11 cellular contexts compared by ENCODE assay signal in genomic region chr10:76324283-76324682, GRCh38.
A peak's percentile ranks its signal among the peaks of the same experiment; 100 is the strongest.
DNase-seq lines count a peak whose midpoint lies in the region; ATAC-seq and TF ChIP-seq lines count a peak whose summit lies in the region.
"Had no signal": no experiment of that assay in that cellular context is flagged by ENCODE, and none has a peak within 500 bp of the region (broad histone marks: within the 10 kb centered on the region; RNA-seq: fewer than 3 reads in every experiment).

No MANE protein-coding gene starts in this region.

- no peaks in the 10 kb centered on the region for H3K9me3 ChIP-seq in neural progenitor cell (ENCODE audit: low read depth)

- no peak overlapping the region for H3K4me3 Mint-ChIP-seq in neural progenitor cell
- H3K4me3 Mint-ChIP-seq: B cell had no signal

- H3K4me1 ChIP-seq in neural progenitor cell: no peaks in the 10 kb centered on the region

- H3K79me2 ChIP-seq in neural progenitor cell (ENCODE audit: low read depth): no peaks in the 10 kb centered on the region

- H4K20me1 ChIP-seq in neural progenitor cell (ENCODE audit: low read depth): no peaks in the 10 kb centered on the region

- H3K4me2 ChIP-seq in neural progenitor cell: no peak overlapping the region

- H3K27ac Mint-ChIP-seq in neural progenitor cell: peak overlapping the region; percentile 12
- H3K27ac Mint-ChIP-seq: B cell had no signal

- no peaks in the 10 kb centered on the region for H3K36me3 Mint-ChIP-seq in neural progenitor cell

- H3K9me3 Mint-ChIP-seq in neural progenitor cell: peaks cover under 1% of the 10 kb centered on the region

- H3F3A ChIP-seq in neural progenitor cell (ENCODE audit: low read depth): no peaks in the 10 kb centered on the region

- H3K27me3 Mint-ChIP-seq in neural progenitor cell (ENCODE audit: insufficient read depth, low read depth): peaks cover 5% of the 10 kb centered on the region
- H3K27me3 Mint-ChIP-seq: B cell had no signal

- ATAC-seq in GM19467 (IDR thresholded peaks at IDR 0.05; ENCODE audit: unreplicated experiment): no peak

- H3K4me1 Mint-ChIP-seq in neural progenitor cell: peaks cover 24% of the 10 kb centered on the region
- H3K4me1 Mint-ChIP-seq: B cell had no signal

- H3K4me3 ChIP-seq in neural progenitor cell: no peak overlapping the region

- H2AFZ ChIP-seq in neural progenitor cell (replicated peaks): no peak overlapping the region

- DNase-seq in COR-L47 (lab: John Stamatoyannopoulos, UW) (peak; percentile 69), NCI-H1694 treated with DMSO at 0.1 percent for 48 hours (lab: John Stamatoyannopoulos, UW) (peak; percentile 67), fibroblast of gingiva (ENCODE audit: low read depth) (peak; percentile 11), neural progenitor cell (ENCODE audit: low spot score) (no peak), NCI-H1436 (lab: John Stamatoyannopoulos, UW) (no peak), NCI-H524 treated with DMSO at 0.1 percent for 48 hours (lab: John Stamatoyannopoulos, UW) (no peak), ureter (ENCODE audit: low spot score) (no peak)
- DNase-seq: activated CD4-positive, alpha-beta T cell treated with anti-CD3 and anti-CD28 coated beads, Interleukin-2, amount 50 U/mL, for 48 hours; stimulated activated CD4-positive, alpha-beta T cell treated with anti-CD3 and anti-CD28 coated beads, Interleukin-12 subunit alpha, Interleukin-12 subunit beta, amount 100 ng/mL, for 4 hours had no signal

- H3K9ac ChIP-seq in neural progenitor cell: no peak overlapping the region

- TF ChIP-seq CTCF in neural progenitor cell (IDR thresholded peaks at IDR 0.05): no peak

- no peak overlapping the region for H3K27ac ChIP-seq in neural progenitor cell

- no peaks in the 10 kb centered on the region for H3K27me3 ChIP-seq in neural progenitor cell

- H3K36me3 ChIP-seq in neural progenitor cell: no peaks in the 10 kb centered on the region

Comparison
In these comparisons a context has a peak if more than half of its experiments do, and no peak if none do; other contexts are left out.
1. DNase-seq: peak in COR-L47 (single experiment), NCI-H1694 treated with DMSO at 0.1 percent for 48 hours (single experiment) and fibroblast of gingiva (single experiment); none in neural progenitor cell (single experiment), NCI-H1436 (single experiment), NCI-H524 treated with DMSO at 0.1 percent for 48 hours (single experiment) and ureter (single experiment).